Comparison of ENCODE assay signal across 8 cellular contexts in the genomic region with DNA sequence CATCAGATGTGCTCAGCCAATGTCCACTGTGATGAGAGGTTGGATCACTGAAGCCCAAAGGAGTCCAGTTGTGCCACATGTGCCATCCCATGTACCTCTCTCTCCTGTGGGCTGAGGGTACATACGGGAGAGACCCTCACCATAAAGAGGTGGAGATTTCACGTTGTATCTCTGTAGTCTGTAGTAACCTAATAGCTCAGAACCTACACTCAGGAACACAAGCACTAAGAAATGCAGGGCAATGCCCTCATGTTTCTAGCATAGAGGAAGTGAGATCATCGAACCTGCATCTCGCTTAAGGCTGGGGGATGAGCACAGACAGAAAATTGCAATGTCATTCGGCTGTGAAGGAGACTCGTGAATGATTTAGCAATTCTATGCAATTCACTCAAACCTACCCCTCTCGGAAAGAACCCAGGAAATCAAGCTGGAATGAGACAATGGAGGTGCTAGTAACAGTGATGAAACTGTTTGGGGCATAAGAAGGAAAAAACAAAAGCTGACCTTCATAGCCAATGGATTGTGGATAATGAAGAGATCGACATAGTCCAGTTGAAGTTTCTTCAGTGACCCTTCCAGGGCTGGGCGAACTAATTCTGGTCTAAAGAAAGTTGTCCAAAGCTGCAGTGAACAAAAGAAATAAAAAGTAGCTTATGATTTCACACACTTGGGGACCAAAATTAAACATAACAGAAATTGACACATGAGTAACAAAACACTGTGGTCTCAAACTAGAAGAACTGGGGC.
A peak's percentile ranks its signal among the peaks of the same experiment; 100 is the strongest.
DNase-seq lines count a peak whose midpoint lies in the region; ATAC-seq, FAIRE-seq and TF ChIP-seq lines count a peak whose summit lies in the region.

No MANE protein-coding gene starts in this region.

- H3K4me3 Mint-ChIP-seq in GM23338: no peak overlapping the region

- no peaks in the 10 kb centered on the region; the same call in 2 of the 3 replicates for H3K9me3 Mint-ChIP-seq in GM23338

- no peak overlapping the region for H3K4me2 ChIP-seq in GM23338

- ATAC-seq in GM23338: no peak
- no peak for ATAC-seq in GM19455 (IDR thresholded peaks at IDR 0.05; ENCODE audit: unreplicated experiment)
- ATAC-seq in aorta (ENCODE audit: low FRiP score): no peak

- H3K27me3 ChIP-seq in GM23338 (ENCODE audit: insufficient read depth) (no peaks in the 10 kb centered on the region), aorta (ENCODE audit: control insufficient read depth in 1 of 2, insufficient read depth in 2 of 2, low read length in 1 of 2) (no peaks in the 10 kb centered on the region)

- DNase-seq in ELR (ENCODE audit: low read depth) (peak; percentile 86), GM23338 (ENCODE audit: low spot score) (peak; percentile 37), RKO (ENCODE audit: low spot score) (peak; percentile 25), fibroblast of mammary gland (ENCODE audit: low read depth) (peak; percentile 53), HuH-7.5 (ENCODE audit: low spot score) (no peak), aorta (no peak), HTR-8/SVneo (ENCODE audit: insufficient read length, low spot score) (no peak)

- H3K27me3 Mint-ChIP-seq in GM23338 (ENCODE audit: insufficient read depth, low read depth, poor library complexity): peaks cover 3% of the 10 kb centered on the region

- H3K36me3 Mint-ChIP-seq in GM23338 (ENCODE audit: low read depth): no peaks in the 10 kb centered on the region

- no peak for FAIRE-seq in HTR-8/SVneo (lab: Jason Lieb, UNC)

- H3K9me3 ChIP-seq in aorta (ENCODE audit: control insufficient read depth, low read length): no peaks in the 10 kb centered on the region

- H3K4me3 ChIP-seq in GM23338 (no peak overlapping the region), fibroblast of mammary gland (ENCODE audit: control insufficient read depth, low read depth, low read length) (no peak overlapping the region), aorta (ENCODE audit: low read length in 2 of 2) (no peak overlapping the region)

- no peaks in the 10 kb centered on the region for H3K9me2 ChIP-seq in GM23338 (ENCODE audit: insufficient read depth)

- H3K27ac Mint-ChIP-seq in GM23338: peak overlapping the region; percentile 91

- H3K79me2 ChIP-seq in GM23338 (replicated peaks; ENCODE audit: insufficient read depth): no peaks in the 10 kb centered on the region

- WGBS in aorta, 2 donors: 67 to 68% methylated on average over 9 of the region's 9 CpGs

- peaks cover 23% of the 10 kb centered on the region; the same call in 2 of the 3 replicates for H3K4me1 Mint-ChIP-seq in GM23338

- H3K27ac ChIP-seq in GM23338 (ENCODE audit: low read depth): 0 out of 2 replicates have a peak overlapping the region, but pooled peaks have one; percentile 15
- no peak overlapping the region for H3K27ac ChIP-seq in aorta (ENCODE audit: low read depth in 1 of 2, low read length in 2 of 2)

- intact Hi-C loops in aorta (cut with DNase I): loop anchor here in 1 of 2 donors (10.0 kb wide), 1 partner anchor 470 kb away; no protein-coding TSS in a partner anchor

- H2AFZ ChIP-seq in GM23338: peak overlapping the region; percentile 77

- peaks cover 10% of the 10 kb centered on the region for H3K4me1 ChIP-seq in GM23338 (ENCODE audit: insufficient read depth)
- H3K4me1 ChIP-seq in aorta (ENCODE audit: control insufficient read depth in 1 of 2, insufficient read depth in 2 of 2, low read length in 2 of 2): peaks cover 0 to 4% of the 10 kb centered on the region in 2 donors

- H3K36me3 ChIP-seq in GM23338 (ENCODE audit: insufficient read depth): no peaks in the 10 kb centered on the region
- no peaks in the 10 kb centered on the region for H3K36me3 ChIP-seq in aorta (ENCODE audit: control insufficient read depth in 1 of 2, insufficient read depth in 2 of 2, low read length in 1 of 2)

- TF ChIP-seq CTCF in GM23338 (conservative IDR thresholded peaks at IDR 0.05; ENCODE audit: low read depth in 2 of 2) (no peak), fibroblast of mammary gland (conservative IDR thresholded peaks at IDR 0.05; ENCODE audit: control insufficient read depth, insufficient read depth, low read depth, low read length) (no peak)

- no peaks in the 10 kb centered on the region for H3F3A ChIP-seq in GM23338 (replicated peaks; ENCODE audit: low read depth)

- no peaks in the 10 kb centered on the region for H4K20me1 ChIP-seq in GM23338 (replicated peaks; ENCODE audit: insufficient read depth)

TF ChIP-seq in GM23338, 12 proteins besides CTCF, POLR2A, EP300 and RAD21:
- TF ChIP-seq JUNB (IDR thresholded peaks at IDR 0.05; ENCODE audit: unreplicated experiment) (no peak), CREB1 (CRISPR knock-in tag; IDR thresholded peaks at IDR 0.05; ENCODE audit: low read depth) (peak; percentile 33; the same call in 1 of the 2 replicates)

Comparison
In these comparisons a context has a peak if more than half of its experiments do, and no peak if none do; other contexts are left out.
1. DNase-seq: peak in ELR (single experiment), GM23338 (single experiment), RKO (single experiment) and fibroblast of mammary gland (single experiment); none in HuH-7.5 (single experiment), aorta (0 of 2) and HTR-8/SVneo (single experiment).